In the genomic region with DNA sequence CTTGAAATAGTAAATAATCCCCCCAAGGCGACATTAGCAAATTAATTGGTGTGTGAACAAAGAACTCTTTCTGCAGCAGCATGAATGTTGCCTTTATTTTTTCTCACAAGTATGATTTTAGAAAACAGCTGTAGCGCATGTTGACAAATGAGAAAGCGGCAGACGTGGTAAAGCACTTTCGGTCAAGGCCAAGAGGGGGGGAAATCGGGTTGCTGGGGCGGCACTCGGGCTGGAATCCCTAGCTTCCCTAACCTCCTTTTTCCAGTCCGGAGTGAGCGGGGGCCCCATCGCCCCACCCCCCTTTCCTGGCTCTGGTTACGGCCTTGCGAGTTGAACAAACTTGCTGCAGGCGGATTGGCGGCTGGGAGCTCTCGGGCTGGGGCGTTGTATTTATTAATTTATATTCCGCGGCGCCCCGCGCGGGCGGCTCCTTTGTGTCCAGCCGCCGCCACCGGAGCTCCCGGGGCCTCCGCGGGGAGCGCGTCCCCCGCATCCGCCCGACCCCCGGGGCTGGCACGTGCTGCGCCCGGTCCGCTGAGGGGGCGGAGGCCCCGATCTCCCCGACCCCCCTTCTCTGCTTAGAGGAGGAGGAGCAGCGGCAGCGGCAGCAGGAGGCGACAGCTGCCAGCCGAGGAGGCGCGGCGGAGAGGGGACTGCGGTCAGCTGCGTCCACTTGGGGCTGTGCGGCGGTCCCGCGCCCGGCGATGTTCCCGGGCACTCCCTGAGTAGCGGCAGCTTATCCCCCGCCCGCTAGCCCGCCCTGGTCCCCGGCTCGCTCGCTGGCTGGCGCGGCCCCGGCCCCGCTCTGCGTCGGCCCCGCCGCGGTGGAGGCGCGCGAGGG, we compare ENCODE assay signal across 1 cellular context.
TF ChIP-seq lines count a peak whose summit lies in the region.

Gene RHOBTB3, plus strand, starts transcription at position 607 of the 841 bp plus-strand sequence. CDS start 347 bp downstream, outside the sequence.

TF ChIP-seq in H1, 55 proteins besides CTCF, POLR2A, EP300 and RAD21:
- TF ChIP-seq BRCA1 (IDR thresholded peaks at IDR 0.05; ENCODE audit: low read depth, low read length) (no peak), HDAC2 (IDR thresholded peaks at IDR 0.05; ENCODE audit: borderline replicate concordance in 1 of 2, low read depth in 2 of 2, low read length in 2 of 2) (peak in 1 of 2 experiments; percentile 71; a peak in 2 of 4 replicates), SIN3A (conservative IDR thresholded peaks at IDR 0.05 in 1 of 2, IDR thresholded peaks at IDR 0.05 in 1 of 2; ENCODE audit: low read depth in 1 of 2, low read length in 2 of 2) (peak in 1 of 2 experiments; percentile 52; a peak in 1 of 4 replicates), EGR1 (IDR thresholded peaks at IDR 0.05; ENCODE audit: borderline replicate concordance, low read depth, low read length) (peak; percentile 76; the same call in 1 of the 2 replicates), SIRT6 (IDR thresholded peaks at IDR 0.05; ENCODE audit: low read length) (no peak), SP1 (IDR thresholded peaks at IDR 0.05; ENCODE audit: low read depth, low read length) (peak; percentile 59; the same call in 1 of the 2 replicates), KDM5A (IDR thresholded peaks at IDR 0.05; ENCODE audit: low read length) (no peak), USF2 (IDR thresholded peaks at IDR 0.05; ENCODE audit: low read length) (0 out of 2 replicates have a peak, but pooled peaks have one; percentile 22), CTBP2 (IDR thresholded peaks at IDR 0.05; ENCODE audit: borderline replicate concordance, insufficient read depth, insufficient read length, low read length) (peak; percentile 73), PHF8 (conservative IDR thresholded peaks at IDR 0.05; ENCODE audit: low read depth, low read length) (peak; percentile 54), POLR2AphosphoS5 (IDR thresholded peaks at IDR 0.05; ENCODE audit: low read depth, low read length) (peak; percentile 34), TEAD4 (IDR thresholded peaks at IDR 0.05; ENCODE audit: low read depth, low read length) (peak; percentile 53; the same call in 1 of the 2 replicates), JUND (IDR thresholded peaks at IDR 0.05; ENCODE audit: low read length) (no peak), TCF12 (IDR thresholded peaks at IDR 0.05; ENCODE audit: low read depth, low read length) (0 out of 2 replicates have a peak, but pooled peaks have one; percentile 53), RBBP5 (IDR thresholded peaks at IDR 0.05; ENCODE audit: borderline replicate concordance, low read depth, low read length) (peak; percentile 95), GTF2F1 (IDR thresholded peaks at IDR 0.05; ENCODE audit: borderline replicate concordance, low read depth, low read length) (no peak)
- TF ChIP-seq, protein P1, sequence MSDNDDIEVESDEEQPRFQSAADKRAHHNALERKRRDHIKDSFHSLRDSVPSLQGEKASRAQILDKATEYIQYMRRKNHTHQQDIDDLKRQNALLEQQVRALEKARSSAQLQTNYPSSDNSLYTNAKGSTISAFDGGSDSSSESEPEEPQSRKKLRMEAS (IDR thresholded peaks at IDR 0.05) = peak; percentile 84; the same call in 1 of the 2 replicates
- TF ChIP-seq, protein P2, sequence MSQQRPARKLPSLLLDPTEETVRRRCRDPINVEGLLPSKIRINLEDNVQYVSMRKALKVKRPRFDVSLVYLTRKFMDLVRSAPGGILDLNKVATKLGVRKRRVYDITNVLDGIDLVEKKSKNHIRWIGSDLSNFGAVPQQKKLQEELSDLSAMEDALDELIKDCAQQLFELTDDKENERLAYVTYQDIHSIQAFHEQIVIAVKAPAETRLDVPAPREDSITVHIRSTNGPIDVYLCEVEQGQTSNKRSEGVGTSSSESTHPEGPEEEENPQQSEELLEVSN (IDR thresholded peaks at IDR 0.05) = peak; percentile 26
